In genomic region chr7:29955799-29956476, GRCh38 we compare ENCODE assay signal across 11 cellular contexts. TPM values are rescaled to one million over a fixed set of nuclear protein-coding genes. Genes with fewer than 3 reads are reported as not detected.
DNase-seq lines count a peak whose midpoint lies in the region; ATAC-seq, FAIRE-seq and TF ChIP-seq lines count a peak whose summit lies in the region.
"Had no signal": no experiment of that assay in that cellular context is flagged by ENCODE, and none has a peak within 500 bp of the region (broad histone marks: within the 10 kb centered on the region; RNA-seq: fewer than 3 reads in every experiment).

No MANE protein-coding gene starts in this region.

- BruUV-seq in HepG2 (replicated peaks; lab: Mats Ljungman, UMichigan), result no TSS peak

- H3K79me2 ChIP-seq in HepG2 (ENCODE audit: insufficient read depth, low read length), result peaks cover 2% of the 10 kb centered on the region

- no peak for DNase-seq in right lobe of liver
- no peak for DNase-seq in HepG2 (ENCODE audit: low spot score)
- no peak for DNase-seq in activated B cell treated with CpG ODN at 0.5 μM for 24 hours
- DNase-seq in upper lobe of right lung, result no peak
- DNase-seq in ovary, result no peak
- DNase-seq: NCI-H187 treated with DMSO at 0.1 percent for 48 hours had no signal

- H3K9me3 ChIP-seq in right lobe of liver (no peaks in the 10 kb centered on the region), HepG2 (ENCODE audit: low read length) (no peaks in the 10 kb centered on the region), upper lobe of right lung (no peaks in the 10 kb centered on the region), ovary (no peaks in the 10 kb centered on the region)
- H3K9me3 ChIP-seq: adrenal gland had no signal

- H3K36me3 Mint-ChIP-seq in activated B cell treated with CpG ODN at 0.5 μM for 24 hours (ENCODE audit: low read depth), result peaks cover 44% of the 10 kb centered on the region

- H3K27ac Mint-ChIP-seq in activated B cell treated with CpG ODN at 0.5 μM for 24 hours, result peak overlapping the region; percentile 72

- no peak for TF ChIP-seq POLR2A in right lobe of liver (IDR thresholded peaks at IDR 0.05)
- no peak for TF ChIP-seq POLR2A in HepG2 (IDR thresholded peaks at IDR 0.05; ENCODE audit: insufficient read depth in 1 of 2, low read depth in 2 of 2, low read length in 2 of 2)
- no peak for TF ChIP-seq POLR2A in ovary (IDR thresholded peaks at IDR 0.05)

- H3K4me1 Mint-ChIP-seq in activated B cell treated with CpG ODN at 0.5 μM for 24 hours, result peaks cover 29% of the 10 kb centered on the region

- TF ChIP-seq RAD21 in HepG2 (CRISPR knock-in tag; IDR thresholded peaks at IDR 0.05), result no peak

- FAIRE-seq in HepG2 (lab: Jason Lieb, UNC), result no peak
- FAIRE-seq: islet of Langerhans had no signal

- peaks cover 2% of the 10 kb centered on the region; the same call in 1 of the 2 replicates for H4K20me1 ChIP-seq in HepG2 (ENCODE audit: insufficient read depth, low read length)

- WGBS in right lobe of liver (ENCODE audit: insufficient coverage, low coverage, low lambda C conversion rate, missing lambda C conversion rate), result 43% methylated on average over 5 of the region's 7 CpGs
- 95% methylated on average over 7 of the region's 7 CpGs for WGBS in HepG2 (ENCODE audit: low lambda C conversion rate)
- WGBS in ovary, 3 donors, result 78 to 84% (median 83%) methylated on average over 7 of the region's 7 CpGs

- H3K4me1 ChIP-seq in right lobe of liver (no peaks in the 10 kb centered on the region), HepG2 (ENCODE audit: insufficient read depth, low read length) (no peaks in the 10 kb centered on the region), upper lobe of right lung (no peaks in the 10 kb centered on the region), ovary (ENCODE audit: insufficient read depth) (no peaks in the 10 kb centered on the region)
- H3K4me1 ChIP-seq: adrenal gland had no signal

- H3K27me3 Mint-ChIP-seq in activated B cell treated with CpG ODN at 0.5 μM for 24 hours, result no peaks in the 10 kb centered on the region

- POLR2A ChIA-PET in HepG2 (lab: Yijun Ruan, JAX), result no interaction called here
- POLR2A ChIA-PET in activated B cell treated with CpG ODN at 0.5 μM for 24 hours (lab: Charles Lee), result interaction anchor here (0.6 to 2.0 kb wide), 3 partner anchors 29 to 88 kb away, joined by 4 to 6 read pairs (median 5); partner anchors contain the start of gene FKBP14

- no peak overlapping the region for H3K4me2 ChIP-seq in HepG2 (ENCODE audit: low read depth, low read length)

- intact Hi-C loops in right lobe of liver (cut with DNase I), result no loop called here
- intact Hi-C loops in HepG2 (cut with micrococcal nuclease; ENCODE audit: unreplicated experiment), result no loop called here
- intact Hi-C loops in activated B cell treated with CpG ODN at 0.5 μM for 24 hours (cut with micrococcal nuclease), result loop anchor here (2.0 kb wide), 2 partner anchors 33 to 73 kb away; partner anchors contain the start of genes PLEKHA8 and SCRN1
- intact Hi-C loops in upper lobe of right lung (cut with DNase I), result no loop called here
- intact Hi-C loops in ovary (cut with DNase I), result no loop called here

- H3K27ac ChIP-seq in right lobe of liver (no peak overlapping the region), HepG2 (ENCODE audit: extremely low read length, insufficient read depth, low read length) (no peak overlapping the region), upper lobe of right lung (no peak overlapping the region), ovary (no peak overlapping the region)
- H3K27ac ChIP-seq: adrenal gland had no signal

- H3K36me3 ChIP-seq in right lobe of liver (no peaks in the 10 kb centered on the region), HepG2 (replicated peaks in 1 of 2; ENCODE audit: control insufficient read depth in 1 of 2, insufficient read depth in 2 of 2, low read length in 2 of 2) (peaks cover 28 to 65% of the 10 kb centered on the region in 2 experiments), upper lobe of right lung (peaks cover 5% of the 10 kb centered on the region), ovary (no peaks in the 10 kb centered on the region)

- H3K4me3 ChIP-seq in right lobe of liver, result no peak overlapping the region
- H3K4me3 ChIP-seq in HepG2 (replicated peaks in 1 of 3; ENCODE audit: insufficient read depth in 1 of 3, low read depth in 2 of 3, low read length in 3 of 3), result no peak overlapping the region
- no peak overlapping the region for H3K4me3 ChIP-seq in upper lobe of right lung
- no peak overlapping the region for H3K4me3 ChIP-seq in ovary
- H3K4me3 ChIP-seq: adrenal gland had no signal

- ATAC-seq in right lobe of liver (peak in 3 of 4 donors; percentile 17 to 48 (median 45)), HepG2 (no peak), HG03135 (IDR thresholded peaks at IDR 0.05; ENCODE audit: unreplicated experiment) (peak; percentile 65), activated B cell treated with CpG ODN at 0.5 μM for 24 hours (ENCODE audit: low read depth) (peak; percentile 92), upper lobe of right lung (peak; percentile 85), GM18519 (IDR thresholded peaks at IDR 0.05; ENCODE audit: low FRiP score, unreplicated experiment) (no peak), HG02840 (IDR thresholded peaks at IDR 0.05; ENCODE audit: low FRiP score, unreplicated experiment) (no peak)

- no peak overlapping the region for H2AFZ ChIP-seq in HepG2 (ENCODE audit: low read length)

- no peak overlapping the region for H3K4me3 Mint-ChIP-seq in activated B cell treated with CpG ODN at 0.5 μM for 24 hours

- TF ChIP-seq EP300 in HepG2 (IDR thresholded peaks at IDR 0.05; ENCODE audit: low read depth in 2 of 2, low read length in 2 of 2) (no peak), HepG2 (CRISPR knock-in tag; IDR thresholded peaks at IDR 0.05; ENCODE audit: borderline replicate concordance) (no peak), ovary (IDR thresholded peaks at IDR 0.05) (no peak)

- TF ChIP-seq CTCF in right lobe of liver (IDR thresholded peaks at IDR 0.05) (no peak), HepG2 (CRISPR knock-in tag; IDR thresholded peaks at IDR 0.05) (no peak), activated B cell treated with CpG ODN at 0.5 μM for 24 hours (IDR thresholded peaks at IDR 0.05) (no peak), upper lobe of right lung (IDR thresholded peaks at IDR 0.05) (no peak), ovary (IDR thresholded peaks at IDR 0.05) (no peak)

- H3K9ac ChIP-seq in HepG2 (ENCODE audit: insufficient read depth, low read depth, low read length), result no peak overlapping the region

- H3K9me3 Mint-ChIP-seq in activated B cell treated with CpG ODN at 0.5 μM for 24 hours, result no peaks in the 10 kb centered on the region

- no peaks in the 10 kb centered on the region for H3K27me3 ChIP-seq in right lobe of liver
- H3K27me3 ChIP-seq in HepG2 (ENCODE audit: control insufficient read depth in 1 of 2, insufficient read depth in 2 of 2, low read length in 2 of 2), result no peaks in the 10 kb centered on the region
- H3K27me3 ChIP-seq in upper lobe of right lung, result no peaks in the 10 kb centered on the region
- H3K27me3 ChIP-seq in ovary, result no peaks in the 10 kb centered on the region
- H3K27me3 ChIP-seq: adrenal gland had no signal

- in situ Hi-C loops in HepG2 (cut with HindIII; ENCODE audit: extremely low pct_ligation_motif_present, low pct_unique_long_range_greater_than_20kb), result no loop called here

- CTCF ChIA-PET in HepG2 (lab: Yijun Ruan, JAX; ENCODE audit: low intra/inter-chr PET ratio, low total read pairs), result no interaction called here
- CTCF ChIA-PET in activated B cell treated with CpG ODN at 0.5 μM for 24 hours (lab: Charles Lee), result interaction anchor here (1.5 to 3.4 kb wide), 2 partner anchors 71 to 106 kb away, joined by 5 to 27 read pairs; partner anchors contain the start of gene FKBP14

TF ChIP-seq in HepG2, 621 proteins besides CTCF, POLR2A, EP300 and RAD21 (continues in another document):
- TF ChIP-seq TGIF2 (CRISPR knock-in tag; IDR thresholded peaks at IDR 0.05), result no peak
- no peak for TF ChIP-seq ZNF414 (CRISPR knock-in tag; IDR thresholded peaks at IDR 0.05)
- TF ChIP-seq U2AF1 (optimal IDR thresholded peaks at IDR 0.05; ENCODE audit: low read depth, low read length), result no peak
- TF ChIP-seq ZNF772 (CRISPR knock-in tag; IDR thresholded peaks at IDR 0.05), result no peak
- TF ChIP-seq MAFF (IDR thresholded peaks at IDR 0.05; ENCODE audit: low read depth, low read length), result no peak

RNA-seq across cellular contexts. Expression of gene SCRN1, which starts 33.7 kb away (rescaled TPM):
- 1 to 10 TPM; 1.3 to 2.9 (median 2.0) TPM for total RNA-seq in right lobe of liver
- total RNA-seq in HepG2 (2016; rRNA removed; fragmentation: Illumina TruSeq; extraction: Trizol), result 49.8 and 74.4 TPM in 2 replicates
- 4.9 and 6.1 TPM in 2 replicates for total RNA-seq in HepG2 (2016; cell fraction: cytosol; rRNA removed; fragmentation: Illumina TruSeq; extraction: Trizol; ENCODE audit: low read depth)
- 49.7 and 72.4 TPM in 2 replicates for total RNA-seq in HepG2 (2016; cell fraction: insoluble cytoplasmic fraction; rRNA removed; fragmentation: Illumina TruSeq; extraction: Trizol)
- 19.2 and 21.8 TPM in 2 replicates for total RNA-seq in HepG2 (2016; cell fraction: membrane; rRNA removed; fragmentation: Illumina TruSeq; extraction: Trizol)
- 30.8 and 34.7 TPM in 2 replicates for total RNA-seq in HepG2 (2016; cell fraction: nucleus; rRNA removed; fragmentation: Illumina TruSeq; extraction: Trizol)
- 43.2 and 45.5 TPM in 2 replicates for polyA plus RNA-seq in HepG2 (2011; rRNA removed)
- polyA plus RNA-seq in HepG2 (2011; cell fraction: cytosol; rRNA removed), result 34.6 and 50.4 TPM in 2 replicates
- polyA plus RNA-seq in HepG2 (2011; cell fraction: nucleus; rRNA removed), result 29.6 and 33.8 TPM in 2 replicates
- 54.8 and 60.8 TPM in 2 replicates for polyA plus RNA-seq in HepG2 (2012)
- polyA plus RNA-seq in HepG2 (2016; cell fraction: cytosol; fragmentation: Illumina TruSeq; extraction: Trizol; ENCODE audit: low read depth), result 2.6 and 2.8 TPM in 2 replicates
- 50.7 and 51.5 TPM in 2 replicates for polyA plus RNA-seq in HepG2 (2016; cell fraction: insoluble cytoplasmic fraction; fragmentation: Illumina TruSeq; extraction: Trizol; ENCODE audit: low read depth)
- 6.7 and 7.7 TPM in 2 replicates for polyA plus RNA-seq in HepG2 (2016; cell fraction: membrane; fragmentation: Illumina TruSeq; extraction: Trizol; ENCODE audit: low read depth)
- polyA plus RNA-seq in HepG2 (2016; cell fraction: nucleus; fragmentation: Illumina TruSeq; extraction: Trizol; ENCODE audit: insufficient read depth, low read depth), result 29.8 and 32.4 TPM in 2 replicates
- 7.8 and 87.3 TPM in 2 replicates for polyA minus RNA-seq in HepG2 (2011; rRNA and poly(A)+ RNA removed; ENCODE audit: low replicate concordance)
- polyA minus RNA-seq in HepG2 (2011; cell fraction: cytosol; rRNA and poly(A)+ RNA removed), result 58.2 and 64.4 TPM in 2 replicates
- polyA minus RNA-seq in HepG2 (2011; cell fraction: nucleus; rRNA and poly(A)+ RNA removed), result 31.7 and 46.6 TPM in 2 replicates
- 48.1 and 48.7 TPM in 2 replicates for total RNA-seq in activated B cell treated with CpG ODN at 0.5 μM for 24 hours
- total RNA-seq in upper lobe of right lung, result 36.1 TPM
- total RNA-seq in ovary, result 10 to 100 TPM; 34.0 to 84.0 (median 63.3) TPM
- 10 to 100 TPM; 23.4 to 67.7 TPM for polyA plus RNA-seq in ovary

Comparison
In these comparisons a context has a peak if more than half of its experiments do, and no peak if none do; other contexts are left out.
1. ATAC-seq: peak in right lobe of liver (3 of 4), HG03135 (single experiment), activated B cell treated with CpG ODN at 0.5 μM for 24 hours (single experiment) and upper lobe of right lung (single experiment); none in HepG2 (single experiment), GM18519 (single experiment) and HG02840 (single experiment).